Comparison of ENCODE assay signal across 8 cellular contexts in the genomic region with DNA sequence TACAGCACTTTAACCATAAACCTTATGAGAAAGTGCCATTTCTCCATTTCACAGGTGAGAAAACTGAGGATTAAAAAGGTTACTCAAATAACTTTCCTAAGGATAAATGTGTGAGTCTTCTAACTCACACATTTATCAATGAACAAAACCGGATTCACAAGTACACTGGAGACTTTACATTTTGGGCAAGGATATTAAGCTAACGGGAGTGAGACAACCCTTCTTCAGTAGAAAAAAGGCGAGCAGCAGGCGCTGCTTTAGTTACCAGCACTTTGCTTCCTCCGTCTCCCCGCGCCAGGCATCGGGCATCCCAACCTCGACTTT. TPM values are rescaled to one million over a fixed set of nuclear protein-coding genes. Genes with fewer than 3 reads are reported as not detected.
A peak's percentile ranks its signal among the peaks of the same experiment; 100 is the strongest.
DNase-seq lines count a peak whose midpoint lies in the region; ATAC-seq and TF ChIP-seq lines count a peak whose summit lies in the region.

No MANE protein-coding gene starts in this region.

- TF ChIP-seq CTCF in kidney epithelial cell (IDR thresholded peaks at IDR 0.05; ENCODE audit: insufficient read depth, low read length, poor library complexity, severe bottlenecking): no peak

- H3K4me1 Mint-ChIP-seq in T-helper 2 cell treated with Interferon-gamma antibody and Interleukin-4, amounts not matched to agents 5 μg/mL and 100 μg/mL, for 36 hours (ENCODE audit: low read depth): peaks cover 10% of the 10 kb centered on the region
- peaks cover 20% of the 10 kb centered on the region for H3K4me1 Mint-ChIP-seq in activated naive CD8-positive, alpha-beta T cell treated with anti-CD3 and anti-CD28 coated beads, Interleukin-2, amount 50 U/mL, for 24 hours

- peak overlapping the region; percentile 37 for H3K27ac ChIP-seq in substantia nigra (ENCODE audit: low read depth, low read length, poor library complexity, severe bottlenecking)

- DNase-seq in T-helper 2 cell treated with Interferon-gamma antibody and Interleukin-4, amounts not matched to agents 5 μg/mL and 100 μg/mL, for 36 hours (ENCODE audit: low spot score): no peak
- no peak for DNase-seq in T-helper 2 cell
- no peak for DNase-seq in activated naive CD8-positive, alpha-beta T cell treated with anti-CD3 and anti-CD28 coated beads, Interleukin-2, amount 50 U/mL, for 24 hours
- DNase-seq in kidney epithelial cell (ENCODE audit: low read depth): no peak
- no peak for DNase-seq in substantia nigra (lab: John Stamatoyannopoulos, UW)
- DNase-seq in NCI-H2171 (lab: John Stamatoyannopoulos, UW): no peak
- DNase-seq in NCI-H748 (lab: John Stamatoyannopoulos, UW; ENCODE audit: unreplicated experiment): no peak
- no peak for DNase-seq in amniotic stem cell (lab: John Stamatoyannopoulos, UW)

- no peaks in the 10 kb centered on the region for H3K27me3 Mint-ChIP-seq in T-helper 2 cell treated with Interferon-gamma antibody and Interleukin-4, amounts not matched to agents 5 μg/mL and 100 μg/mL, for 36 hours (ENCODE audit: low read depth)
- no peaks in the 10 kb centered on the region for H3K27me3 Mint-ChIP-seq in activated naive CD8-positive, alpha-beta T cell treated with anti-CD3 and anti-CD28 coated beads, Interleukin-2, amount 50 U/mL, for 24 hours

- peak overlapping the region; percentile 23 for H3K4me3 ChIP-seq in kidney epithelial cell (ENCODE audit: low read depth, low read length)

- peak overlapping the region; percentile 74 for H3K27ac Mint-ChIP-seq in T-helper 2 cell treated with Interferon-gamma antibody and Interleukin-4, amounts not matched to agents 5 μg/mL and 100 μg/mL, for 36 hours
- peak overlapping the region; percentile 83 for H3K27ac Mint-ChIP-seq in activated naive CD8-positive, alpha-beta T cell treated with anti-CD3 and anti-CD28 coated beads, Interleukin-2, amount 50 U/mL, for 24 hours

- peaks cover 7% of the 10 kb centered on the region for H3K36me3 Mint-ChIP-seq in T-helper 2 cell treated with Interferon-gamma antibody and Interleukin-4, amounts not matched to agents 5 μg/mL and 100 μg/mL, for 36 hours (ENCODE audit: low read depth)
- peaks cover 14% of the 10 kb centered on the region for H3K36me3 Mint-ChIP-seq in activated naive CD8-positive, alpha-beta T cell treated with anti-CD3 and anti-CD28 coated beads, Interleukin-2, amount 50 U/mL, for 24 hours (ENCODE audit: low read depth)

- H3K27me3 ChIP-seq in kidney epithelial cell (ENCODE audit: control insufficient read depth, insufficient read depth, low read length): no peaks in the 10 kb centered on the region

- peak overlapping the region; percentile 77 for H3K4me3 Mint-ChIP-seq in T-helper 2 cell treated with Interferon-gamma antibody and Interleukin-4, amounts not matched to agents 5 μg/mL and 100 μg/mL, for 36 hours
- peak overlapping the region; percentile 82 for H3K4me3 Mint-ChIP-seq in activated naive CD8-positive, alpha-beta T cell treated with anti-CD3 and anti-CD28 coated beads, Interleukin-2, amount 50 U/mL, for 24 hours

- ATAC-seq in activated naive CD8-positive, alpha-beta T cell treated with anti-CD3 and anti-CD28 coated beads, Interleukin-2, amount 50 U/mL, for 24 hours: no peak

- no peaks in the 10 kb centered on the region for H3K9me3 Mint-ChIP-seq in T-helper 2 cell treated with Interferon-gamma antibody and Interleukin-4, amounts not matched to agents 5 μg/mL and 100 μg/mL, for 36 hours
- no peaks in the 10 kb centered on the region for H3K9me3 Mint-ChIP-seq in activated naive CD8-positive, alpha-beta T cell treated with anti-CD3 and anti-CD28 coated beads, Interleukin-2, amount 50 U/mL, for 24 hours

- no peaks in the 10 kb centered on the region for H3K36me3 ChIP-seq in kidney epithelial cell (ENCODE audit: control insufficient read depth, insufficient read depth, low read length)

RNA-seq across cellular contexts. Expression of gene TTC12, which starts 0.4 kb away (rescaled TPM):
- total RNA-seq in kidney epithelial cell: 15.2 and 17.1 TPM in 2 replicates
